15 cellular contexts compared by ENCODE assay signal in the genomic region with DNA sequence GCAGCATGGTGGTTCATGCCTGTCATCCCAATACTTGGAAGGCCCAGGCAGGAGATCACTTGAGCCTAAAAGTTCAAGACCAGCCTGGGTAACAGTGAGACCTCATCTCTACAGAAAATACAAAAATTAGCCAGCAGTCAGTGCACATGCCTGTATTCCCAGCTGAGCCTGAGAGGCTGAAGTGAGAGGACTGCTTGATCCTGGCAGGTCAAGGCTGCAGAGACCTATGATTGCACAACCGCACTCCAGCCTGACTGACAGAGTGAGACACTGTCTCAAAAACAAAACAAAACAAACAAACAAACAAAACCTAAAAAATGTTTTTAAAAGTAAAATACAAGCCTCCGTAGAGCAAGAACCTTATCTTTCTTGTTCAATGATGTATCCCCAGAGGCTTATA.
"Had no signal": no experiment of that assay in that cellular context is flagged by ENCODE, and none has a peak within 500 bp of the region (broad histone marks: within the 10 kb centered on the region; RNA-seq: fewer than 3 reads in every experiment).

No MANE protein-coding gene starts in this region.

- H3K9me3 Mint-ChIP-seq: stimulated activated naive B cell treated with anti-CD40 and anti-IgM and Interleukin-4, amounts not matched to agents 10 μg/mL and 1 μg/mL and 100 μg/mL, for 72 hours had no signal

- H3K9me3 ChIP-seq: heart left ventricle, left lung had no signal

- H3K4me3 ChIP-seq: cardiac muscle cell, coronary artery, heart left ventricle, left lung had no signal

- DNase-seq: activated CD4-positive, alpha-beta T cell treated with anti-CD3 and anti-CD28 coated beads, Interleukin-2, amount 50 U/mL, for 1 hour; activated CD4-positive, CD25-positive, alpha-beta regulatory T cell; activated effector memory CD4-positive, alpha-beta T cell treated with Interleukin-2 at 50 U/mL for 16 hours; activated T-cell treated with anti-CD3 and anti-CD28 coated beads, Interleukin-2, amount 50 U/mL, for 1 hour; effector CD4-positive, alpha-beta T cell; foreskin keratinocyte; heart left ventricle; left lung; stimulated activated naive B cell treated with anti-CD40 and anti-IgM and Interleukin-4, amounts not matched to agents 10 μg/mL and 1 μg/mL and 100 μg/mL, for 72 hours; T-helper 2 cell; trophoblast cell had no signal

- H3K27me3 Mint-ChIP-seq: activated naive CD8-positive, alpha-beta T cell; stimulated activated naive B cell treated with anti-CD40 and anti-IgM and Interleukin-4, amounts not matched to agents 10 μg/mL and 1 μg/mL and 100 μg/mL, for 72 hours had no signal

- H2AFZ ChIP-seq: parathyroid adenoma had no signal

- H3K27me3 ChIP-seq: cardiac muscle cell, foreskin keratinocyte, heart left ventricle, left lung had no signal

- H3K4me3 Mint-ChIP-seq: activated naive CD8-positive, alpha-beta T cell; stimulated activated naive B cell treated with anti-CD40 and anti-IgM and Interleukin-4, amounts not matched to agents 10 μg/mL and 1 μg/mL and 100 μg/mL, for 72 hours had no signal

- H3K36me3 ChIP-seq: cardiac muscle cell, heart left ventricle, left lung had no signal

- H3K27ac ChIP-seq: cardiac muscle cell, coronary artery, foreskin keratinocyte, heart left ventricle, left lung, parathyroid adenoma had no signal

- H3K9ac ChIP-seq: parathyroid adenoma had no signal
